In the genomic region with DNA sequence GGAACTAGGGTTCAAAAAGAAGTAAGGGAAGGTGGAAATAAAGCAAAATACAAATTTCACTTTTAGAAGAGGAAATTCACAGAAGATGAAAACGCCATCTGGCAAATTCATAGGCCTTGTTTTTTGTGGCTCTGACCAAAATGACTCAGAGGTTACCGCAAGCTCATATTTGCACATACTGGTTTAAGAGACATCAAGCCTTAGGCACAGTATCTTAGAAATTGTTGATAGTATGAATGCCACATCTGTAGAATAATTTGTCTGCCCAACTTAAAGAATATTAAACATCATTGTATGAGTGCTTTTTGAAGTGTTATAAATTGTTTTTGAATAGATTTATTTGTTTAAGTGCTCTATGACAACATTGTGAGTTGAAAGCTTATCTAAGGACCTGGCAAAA, we compare ENCODE assay signal across 9 cellular contexts. TPM values are rescaled to one million over a fixed set of nuclear protein-coding genes. Genes with fewer than 3 reads are reported as not detected.
DNase-seq lines count a peak whose midpoint lies in the region; ATAC-seq and TF ChIP-seq lines count a peak whose summit lies in the region.
"Had no signal": no experiment of that assay in that cellular context is flagged by ENCODE, and none has a peak within 500 bp of the region (broad histone marks: within the 10 kb centered on the region; RNA-seq: fewer than 3 reads in every experiment).

No MANE protein-coding gene starts in this region.

- DNase-seq in DMS53 (lab: John Stamatoyannopoulos, UW) = peak; percentile 58
- DNase-seq in DMS53 treated with DMSO at 0.1 percent for 48 hours (lab: John Stamatoyannopoulos, UW; ENCODE audit: unreplicated experiment) = no peak
- peak; percentile 7 for DNase-seq in RKO (ENCODE audit: low spot score)
- no peak for DNase-seq in natural killer cell treated with Interleukin-12 subunit alpha and Interleukin-12 subunit beta and Interleukin-15 and Interleukin-18, amount 100 ng/mL, for 72 hours (ENCODE audit: low spot score)
- no peak for DNase-seq in 8988T
- no peak for DNase-seq in WERI-Rb-1
- no peak for DNase-seq in superior temporal gyrus (ENCODE audit: extremely low spot score)

- H3K9me3 Mint-ChIP-seq in natural killer cell treated with Interleukin-12 subunit alpha and Interleukin-12 subunit beta and Interleukin-15 and Interleukin-18, amount 100 ng/mL, for 72 hours = no peaks in the 10 kb centered on the region

- H3K27ac ChIP-seq in WERI-Rb-1 = no peak overlapping the region

- H3K36me3 ChIP-seq in WERI-Rb-1 = no peaks in the 10 kb centered on the region

- H3K4me1 Mint-ChIP-seq in natural killer cell treated with Interleukin-12 subunit alpha and Interleukin-12 subunit beta and Interleukin-15 and Interleukin-18, amount 100 ng/mL, for 72 hours (ENCODE audit: low read depth in 2 of 2) = peaks cover 6 to 13% of the 10 kb centered on the region in 2 donors

- peak overlapping the region; percentile 21 to 24 for H3K27ac Mint-ChIP-seq in natural killer cell treated with Interleukin-12 subunit alpha and Interleukin-12 subunit beta and Interleukin-15 and Interleukin-18, amount 100 ng/mL, for 72 hours

- H3K36me3 Mint-ChIP-seq in natural killer cell treated with Interleukin-12 subunit alpha and Interleukin-12 subunit beta and Interleukin-15 and Interleukin-18, amount 100 ng/mL, for 72 hours = no peaks in the 10 kb centered on the region

- peak overlapping the region; percentile 49 for H3K4me3 Mint-ChIP-seq in natural killer cell treated with Interleukin-12 subunit alpha and Interleukin-12 subunit beta and Interleukin-15 and Interleukin-18, amount 100 ng/mL, for 72 hours

- H3K9me3 ChIP-seq in WERI-Rb-1 (ENCODE audit: severe bottlenecking) = no peaks in the 10 kb centered on the region

- TF ChIP-seq CTCF in WERI-Rb-1 (IDR thresholded peaks at IDR 0.05; ENCODE audit: low read depth, low read length) = no peak

- ATAC-seq in HG02938 (IDR thresholded peaks at IDR 0.05; ENCODE audit: unreplicated experiment) = peak; percentile 86
- ATAC-seq in natural killer cell treated with Interleukin-12 subunit alpha and Interleukin-12 subunit beta and Interleukin-15 and Interleukin-18, amount 100 ng/mL, for 72 hours = peak; percentile 77 to 81

- H3K27me3 Mint-ChIP-seq in natural killer cell treated with Interleukin-12 subunit alpha and Interleukin-12 subunit beta and Interleukin-15 and Interleukin-18, amount 100 ng/mL, for 72 hours = no peaks in the 10 kb centered on the region

- H3K27me3 ChIP-seq in WERI-Rb-1 (ENCODE audit: insufficient read depth, low read depth, severe bottlenecking) = peaks cover 65% of the 10 kb centered on the region

- H3K4me3 ChIP-seq in WERI-Rb-1 (ENCODE audit: low read depth, low read length) = no peak overlapping the region

RNA-seq across cellular contexts. Expression of gene TAAR1, which starts 10.6 kb away (rescaled TPM):
- not detected for total RNA-seq in natural killer cell treated with Interleukin-12 subunit alpha and Interleukin-12 subunit beta and Interleukin-15 and Interleukin-18, amount 100 ng/mL, for 72 hours
- total RNA-seq: mononuclear cell had no signal

RNA-seq across cellular contexts. Expression of gene TAAR2, which starts 24.3 kb away (rescaled TPM):
- total RNA-seq in natural killer cell treated with Interleukin-12 subunit alpha and Interleukin-12 subunit beta and Interleukin-15 and Interleukin-18, amount 100 ng/mL, for 72 hours = not detected
- total RNA-seq: mononuclear cell had no signal

RNA-seq across cellular contexts. Expression of gene TAAR5, which starts 58.8 kb away (rescaled TPM):
- not detected for total RNA-seq in natural killer cell treated with Interleukin-12 subunit alpha and Interleukin-12 subunit beta and Interleukin-15 and Interleukin-18, amount 100 ng/mL, for 72 hours
- total RNA-seq: mononuclear cell had no signal

Comparison
In these comparisons a context has a peak if more than half of its experiments do, and no peak if none do; other contexts are left out.
1. DNase-seq: peak in DMS53 (single experiment) and RKO (single experiment); none in DMS53 treated with DMSO at 0.1 percent for 48 hours (single experiment), natural killer cell treated with Interleukin-12 subunit alpha and Interleukin-12 subunit beta and Interleukin-15 and Interleukin-18, amount 100 ng/mL, for 72 hours (single experiment), 8988T (single experiment), WERI-Rb-1 (single experiment) and superior temporal gyrus (single experiment).